In genomic region chr7:30351724-30352123, GRCh38 we compare ENCODE assay signal across 25 cellular contexts.
A peak's percentile ranks its signal among the peaks of the same experiment; 100 is the strongest.
DNase-seq lines count a peak whose midpoint lies in the region; ATAC-seq and TF ChIP-seq lines count a peak whose summit lies in the region.
"Had no signal": no experiment of that assay in that cellular context is flagged by ENCODE, and none has a peak within 500 bp of the region (broad histone marks: within the 10 kb centered on the region; RNA-seq: fewer than 3 reads in every experiment).

No MANE protein-coding gene starts in this region.

- TF ChIP-seq POLR2A in gastroesophageal sphincter (IDR thresholded peaks at IDR 0.05): no peak

- POLR2A ChIA-PET in SK-N-SH (lab: Yijun Ruan, JAX): no interaction called here

- H3K36me3 ChIP-seq in SK-N-SH (replicated peaks in 1 of 2; ENCODE audit: control insufficient read depth in 1 of 2, insufficient read depth in 2 of 2, low read length in 1 of 2) (no peaks in the 10 kb centered on the region), gastroesophageal sphincter (no peaks in the 10 kb centered on the region), thoracic aorta (no peaks in the 10 kb centered on the region), osteoblast (ENCODE audit: insufficient read depth, low read length) (no peaks in the 10 kb centered on the region)
- H3K36me3 ChIP-seq: upper lobe of left lung had no signal

- DNase-seq in natural killer cell: no peak
- no peak for DNase-seq in natural killer cell treated with Interleukin-12 subunit alpha and Interleukin-12 subunit beta and Interleukin-15 and Interleukin-18, amount 100 ng/mL, for 72 hours (ENCODE audit: low spot score)
- DNase-seq in SK-N-SH: no peak
- no peak for DNase-seq in thoracic aorta (ENCODE audit: low spot score)
- no peak for DNase-seq in T-helper 2 cell treated with Interferon-gamma antibody and Interleukin-4, amounts not matched to agents 5 μg/mL and 100 μg/mL, for 36 hours (ENCODE audit: low spot score)
- DNase-seq in osteoblast (ENCODE audit: insufficient read length, low spot score, missing footprints): no peak
- no peak for DNase-seq in endothelial cell (ENCODE audit: low spot score)
- DNase-seq: activated naive CD4-positive, alpha-beta T cell treated with anti-CD3 and anti-CD28 coated beads, Interleukin-2, amount 50 U/mL, for 16 hours; amygdala; effector CD4-positive, alpha-beta T cell; foreskin fibroblast; GOT3; mesendoderm; NCI-H1092; NCI-H2029; occipital lobe; stimulated activated CD4-positive, alpha-beta T cell treated with anti-CD3 and anti-CD28 coated beads, Interleukin-2, amount 100 ng/mL, for 24 hours; substantia nigra; T1000; upper lobe of left lung had no signal

- H4K20me1 ChIP-seq in SK-N-SH (ENCODE audit: insufficient read depth): no peaks in the 10 kb centered on the region
- no peaks in the 10 kb centered on the region for H4K20me1 ChIP-seq in osteoblast (ENCODE audit: insufficient read depth, low read length)

- TF ChIP-seq RAD21 in SK-N-SH (IDR thresholded peaks at IDR 0.05; ENCODE audit: low read length): no peak

- CTCF ChIA-PET in SK-N-SH (lab: Yijun Ruan, JAX): interaction anchor here (0.7 to 1.8 kb wide), 7 partner anchors 8 to 276 kb away, joined by 3 to 6 read pairs (median 3); partner anchors contain the start of gene ZNRF2

- H3K4me1 Mint-ChIP-seq in natural killer cell: peaks cover 45 to 50% of the 10 kb centered on the region in 2 donors
- peaks cover 31 to 33% of the 10 kb centered on the region in 2 donors for H3K4me1 Mint-ChIP-seq in natural killer cell treated with Interleukin-12 subunit alpha and Interleukin-12 subunit beta and Interleukin-15 and Interleukin-18, amount 100 ng/mL, for 72 hours (ENCODE audit: low read depth in 2 of 2)
- H3K4me1 Mint-ChIP-seq in T-helper 2 cell treated with Interferon-gamma antibody and Interleukin-4, amounts not matched to agents 5 μg/mL and 100 μg/mL, for 36 hours (ENCODE audit: low read depth): peaks cover 40% of the 10 kb centered on the region
- no peaks in the 10 kb centered on the region for H3K4me1 Mint-ChIP-seq in endothelial cell (ENCODE audit: unreplicated experiment)

- ATAC-seq in natural killer cell (no peak), gastroesophageal sphincter (peak; percentile 19), thoracic aorta (ENCODE audit: insufficient number of reproducible peaks, low FRiP score, low read depth) (no peak)
- ATAC-seq in natural killer cell treated with Interleukin-12 subunit alpha and Interleukin-12 subunit beta and Interleukin-15 and Interleukin-18, amount 100 ng/mL, for 72 hours: no peak
- ATAC-seq: A549, left lobe of liver, WTC11 had no signal

- H3K9me3 Mint-ChIP-seq in natural killer cell (no peaks in the 10 kb centered on the region), endothelial cell (ENCODE audit: unreplicated experiment) (no peaks in the 10 kb centered on the region)
- no peaks in the 10 kb centered on the region for H3K9me3 Mint-ChIP-seq in natural killer cell treated with Interleukin-12 subunit alpha and Interleukin-12 subunit beta and Interleukin-15 and Interleukin-18, amount 100 ng/mL, for 72 hours
- H3K9me3 Mint-ChIP-seq in T-helper 2 cell treated with Interferon-gamma antibody and Interleukin-4, amounts not matched to agents 5 μg/mL and 100 μg/mL, for 36 hours: no peaks in the 10 kb centered on the region
- H3K9me3 Mint-ChIP-seq: WTC11 had no signal

- H3K79me2 ChIP-seq in SK-N-SH (ENCODE audit: insufficient read depth): peaks cover 51% of the 10 kb centered on the region
- H3K79me2 ChIP-seq in osteoblast (ENCODE audit: insufficient read depth, low read length): peaks cover 3% of the 10 kb centered on the region

- H3K27me3 Mint-ChIP-seq in natural killer cell (ENCODE audit: low read depth in 2 of 2) (no peaks in the 10 kb centered on the region), endothelial cell (ENCODE audit: unreplicated experiment) (no peaks in the 10 kb centered on the region)
- H3K27me3 Mint-ChIP-seq in natural killer cell treated with Interleukin-12 subunit alpha and Interleukin-12 subunit beta and Interleukin-15 and Interleukin-18, amount 100 ng/mL, for 72 hours: no peaks in the 10 kb centered on the region
- no peaks in the 10 kb centered on the region for H3K27me3 Mint-ChIP-seq in T-helper 2 cell treated with Interferon-gamma antibody and Interleukin-4, amounts not matched to agents 5 μg/mL and 100 μg/mL, for 36 hours (ENCODE audit: low read depth)

- TF ChIP-seq CTCF in natural killer cell (IDR thresholded peaks at IDR 0.05) (no peak), SK-N-SH (IDR thresholded peaks at IDR 0.05) (no peak), gastroesophageal sphincter (IDR thresholded peaks at IDR 0.05) (no peak), thoracic aorta (IDR thresholded peaks at IDR 0.05) (no peak), osteoblast (IDR thresholded peaks at IDR 0.05; ENCODE audit: extremely low read depth, low read depth, low read length) (no peak), endothelial cell (IDR thresholded peaks at IDR 0.05; ENCODE audit: unreplicated experiment) (no peak)

- H2AFZ ChIP-seq in SK-N-SH (ENCODE audit: low read depth) (no peak overlapping the region), osteoblast (ENCODE audit: low read length) (no peak overlapping the region)
- H2AFZ ChIP-seq: hepatocyte had no signal

- H3K4me2 ChIP-seq in SK-N-SH (no peak overlapping the region), osteoblast (ENCODE audit: insufficient read depth, low read length) (no peak overlapping the region)
- H3K4me2 ChIP-seq: A549, hepatocyte had no signal

- TF ChIP-seq EP300 in SK-N-SH (IDR thresholded peaks at IDR 0.05; ENCODE audit: borderline replicate concordance in 1 of 2, low read depth in 1 of 2, low read length in 1 of 2): no peak
- TF ChIP-seq EP300 in gastroesophageal sphincter (IDR thresholded peaks at IDR 0.05): no peak

- no peaks in the 10 kb centered on the region for H3K27me3 ChIP-seq in SK-N-SH (ENCODE audit: insufficient read depth)
- H3K27me3 ChIP-seq in gastroesophageal sphincter: no peaks in the 10 kb centered on the region
- no peaks in the 10 kb centered on the region for H3K27me3 ChIP-seq in thoracic aorta (replicated peaks; ENCODE audit: insufficient read depth)
- H3K27me3 ChIP-seq in osteoblast (ENCODE audit: insufficient read depth, low read length): no peaks in the 10 kb centered on the region
- H3K27me3 ChIP-seq: hepatocyte, upper lobe of left lung had no signal

- H3K36me3 Mint-ChIP-seq in natural killer cell (no peaks in the 10 kb centered on the region), endothelial cell (ENCODE audit: low read depth, unreplicated experiment) (no peaks in the 10 kb centered on the region)
- no peaks in the 10 kb centered on the region for H3K36me3 Mint-ChIP-seq in natural killer cell treated with Interleukin-12 subunit alpha and Interleukin-12 subunit beta and Interleukin-15 and Interleukin-18, amount 100 ng/mL, for 72 hours
- peaks cover 2% of the 10 kb centered on the region for H3K36me3 Mint-ChIP-seq in T-helper 2 cell treated with Interferon-gamma antibody and Interleukin-4, amounts not matched to agents 5 μg/mL and 100 μg/mL, for 36 hours (ENCODE audit: low read depth)
- H3K36me3 Mint-ChIP-seq: WTC11 had no signal

- H3K27ac ChIP-seq in SK-N-SH (ENCODE audit: low read depth in 2 of 2, low read length in 1 of 2) (peak overlapping the region in 1 of 2 experiments; percentile 76; a peak in 1 of 4 replicates), gastroesophageal sphincter (peak overlapping the region; percentile 2 to 59 (median 44)), thoracic aorta (peak overlapping the region in 1 of 2 donors; percentile 35), osteoblast (ENCODE audit: low read depth, low read length) (no peak overlapping the region)
- H3K27ac ChIP-seq: A549, hepatocyte, upper lobe of left lung had no signal

- H3K27ac Mint-ChIP-seq in natural killer cell (peak overlapping the region; percentile 72 to 96), endothelial cell (ENCODE audit: unreplicated experiment) (no peak overlapping the region)
- H3K27ac Mint-ChIP-seq in natural killer cell treated with Interleukin-12 subunit alpha and Interleukin-12 subunit beta and Interleukin-15 and Interleukin-18, amount 100 ng/mL, for 72 hours: peak overlapping the region in 1 of 2 donors; percentile 63
- no peak overlapping the region for H3K27ac Mint-ChIP-seq in T-helper 2 cell treated with Interferon-gamma antibody and Interleukin-4, amounts not matched to agents 5 μg/mL and 100 μg/mL, for 36 hours

- H3K4me3 Mint-ChIP-seq in natural killer cell (no peak overlapping the region), endothelial cell (ENCODE audit: unreplicated experiment) (no peak overlapping the region)
- H3K4me3 Mint-ChIP-seq in natural killer cell treated with Interleukin-12 subunit alpha and Interleukin-12 subunit beta and Interleukin-15 and Interleukin-18, amount 100 ng/mL, for 72 hours: no peak overlapping the region
- no peak overlapping the region for H3K4me3 Mint-ChIP-seq in T-helper 2 cell treated with Interferon-gamma antibody and Interleukin-4, amounts not matched to agents 5 μg/mL and 100 μg/mL, for 36 hours
- H3K4me3 Mint-ChIP-seq: WTC11 had no signal

- no peaks in the 10 kb centered on the region for H3K9me2 ChIP-seq in SK-N-SH

- peaks cover 27% of the 10 kb centered on the region for H3F3A ChIP-seq in SK-N-SH (replicated peaks; ENCODE audit: insufficient read depth)

- intact Hi-C loops in natural killer cell (cut with micrococcal nuclease): no loop called here

- H3K4me3 ChIP-seq in SK-N-SH (ENCODE audit: low read depth in 2 of 2, low read length in 1 of 2): no peak overlapping the region
- no peak overlapping the region for H3K4me3 ChIP-seq in gastroesophageal sphincter
- peak overlapping the region; percentile 15 for H3K4me3 ChIP-seq in thoracic aorta
- H3K4me3 ChIP-seq in osteoblast (ENCODE audit: insufficient read depth, low read length): no peak overlapping the region
- H3K4me3 ChIP-seq: A549, hepatocyte, upper lobe of left lung had no signal

- no peak overlapping the region for H3K9ac ChIP-seq in SK-N-SH

- H3K9me3 ChIP-seq in SK-N-SH (no peaks in the 10 kb centered on the region), gastroesophageal sphincter (no peaks in the 10 kb centered on the region), thoracic aorta (no peaks in the 10 kb centered on the region), osteoblast (ENCODE audit: low read depth, low read length) (no peaks in the 10 kb centered on the region)
- H3K9me3 ChIP-seq: A549, upper lobe of left lung had no signal

- WGBS in SK-N-SH (ENCODE audit: low lambda C conversion rate): 45% methylated on average over 2 of the region's 2 CpGs
- 21 to 32% methylated on average over 2 of the region's 2 CpGs for WGBS in gastroesophageal sphincter (ENCODE audit: low coverage in 1 of 2), 2 donors

- H3K4me1 ChIP-seq in SK-N-SH (ENCODE audit: control insufficient read depth in 1 of 2, insufficient read depth in 2 of 2, low read depth in 1 of 2, low read length in 1 of 2) (peaks cover 9 to 32% of the 10 kb centered on the region in 2 experiments; a peak in 2 of 4 replicates), gastroesophageal sphincter (peaks cover 8 to 63% (median 11%) of the 10 kb centered on the region in 3 donors), thoracic aorta (ENCODE audit: control insufficient read depth in 1 of 2, low read depth in 2 of 2) (peaks cover 25 to 33% of the 10 kb centered on the region in 2 donors), osteoblast (ENCODE audit: insufficient read depth, low read length) (peaks cover 16% of the 10 kb centered on the region)

TF ChIP-seq in SK-N-SH, 30 proteins besides CTCF, POLR2A, EP300 and RAD21 (continues in another document):
- no peak for TF ChIP-seq SIN3A (IDR thresholded peaks at IDR 0.05; ENCODE audit: borderline replicate concordance, low read depth, low read length)

Comparison
In these comparisons a context has a peak if more than half of its experiments do, and no peak if none do; other contexts are left out.
1. H3K27ac Mint-ChIP-seq: peak in natural killer cell (2 of 2); none in T-helper 2 cell treated with Interferon-gamma antibody and Interleukin-4, amounts not matched to agents 5 μg/mL and 100 μg/mL, for 36 hours (single experiment) and endothelial cell (single experiment).